9 cellular contexts compared by ENCODE assay signal in the genomic region with DNA sequence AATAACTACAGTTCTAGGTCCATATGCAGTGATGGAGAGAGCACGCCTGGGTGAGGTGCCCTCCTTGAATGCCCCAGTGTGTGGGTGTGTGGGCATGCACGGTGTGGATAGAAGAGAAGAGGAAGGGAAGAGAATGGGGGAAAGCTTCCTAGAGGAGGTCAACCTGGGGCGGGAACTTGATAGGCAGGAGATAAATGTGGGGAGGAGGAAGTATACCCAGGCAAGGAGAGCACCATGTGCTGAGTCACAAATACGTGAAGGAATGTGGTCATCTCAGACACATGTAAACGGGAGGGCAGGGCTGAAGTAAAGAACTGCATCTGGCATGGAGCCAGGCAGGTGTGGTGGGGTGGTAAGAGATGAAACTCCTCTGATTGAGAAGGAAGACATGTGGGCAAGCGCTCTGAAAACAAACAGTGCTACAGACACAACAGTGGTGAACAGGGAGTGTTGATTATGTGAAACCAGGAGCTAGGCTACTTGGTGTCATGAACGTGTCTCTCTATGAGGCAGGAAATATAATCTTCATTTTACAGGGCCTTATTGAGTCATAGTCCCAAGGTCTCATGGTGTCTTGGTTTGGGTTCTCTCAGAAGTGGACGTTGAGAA.
DNase-seq lines count a peak whose midpoint lies in the region; ATAC-seq and TF ChIP-seq lines count a peak whose summit lies in the region.
"Had no signal": no experiment of that assay in that cellular context is flagged by ENCODE, and none has a peak within 500 bp of the region (broad histone marks: within the 10 kb centered on the region; RNA-seq: fewer than 3 reads in every experiment).

No MANE protein-coding gene starts in this region.

- TF ChIP-seq CTCF in Caco-2 (IDR thresholded peaks at IDR 0.05; ENCODE audit: insufficient read depth in 1 of 2, low read depth in 1 of 2, low read length in 1 of 2, severe bottlenecking in 1 of 2, unreplicated experiment in 1 of 2) = no peak

- no TSS peak for BruUV-seq in Caco-2 (replicated peaks; lab: Mats Ljungman, UMichigan)

- H3K36me3 Mint-ChIP-seq in Caco-2 (ENCODE audit: insufficient read depth, unreplicated experiment) = no peaks in the 10 kb centered on the region

- H3K36me3 ChIP-seq in esophagus (ENCODE audit: control insufficient read depth in 2 of 2, insufficient read depth in 2 of 2, low read length in 1 of 2) (no peaks in the 10 kb centered on the region), Caco-2 (ENCODE audit: control insufficient read depth, insufficient read depth, low read length) (no peaks in the 10 kb centered on the region)

- 53 to 60% methylated on average over 8 of the region's 8 CpGs for WGBS in esophagus, 2 donors

- H3K4me1 Mint-ChIP-seq in Caco-2 (ENCODE audit: low read depth, unreplicated experiment) = peaks cover 7% of the 10 kb centered on the region
- H3K4me1 Mint-ChIP-seq: neural crest cell had no signal

- CTCF ChIA-PET in Caco-2 (lab: Charles Lee) = interaction anchor here (1.9 kb wide), 1 partner anchor 10 kb away, joined by 5 read pairs; no protein-coding TSS in a partner anchor

- H3K4me3 ChIP-seq in esophagus (ENCODE audit: low read depth in 1 of 2, low read length in 2 of 2) = no peak overlapping the region
- H3K4me3 ChIP-seq in Caco-2 (ENCODE audit: low read depth, low read length) = no peak overlapping the region

- peaks cover 0 to 2% of the 10 kb centered on the region in 2 donors for H3K4me1 ChIP-seq in esophagus (ENCODE audit: control insufficient read depth in 2 of 2, insufficient read depth in 2 of 2, low read length in 1 of 2)
- peaks cover 10% of the 10 kb centered on the region; the same call in 1 of the 2 replicates for H3K4me1 ChIP-seq in Caco-2

- POLR2A ChIA-PET in Caco-2 (lab: Charles Lee) = no interaction called here

- H3K27ac Mint-ChIP-seq in Caco-2 (ENCODE audit: unreplicated experiment) = no peak overlapping the region

- DNase-seq in SIG-M5 treated with dmso at 0.1 percent for 504 hours (lab: John Stamatoyannopoulos, UW; ENCODE audit: unreplicated experiment) (peak; percentile 45), SIG-M5 (lab: John Stamatoyannopoulos, UW) (no peak), T-helper 22 cell (ENCODE audit: low read depth) (peak; percentile 30), Caco-2 (no peak), retina (no peak)
- peak; percentile 77 for DNase-seq in stimulated activated naive CD8-positive, alpha-beta T cell treated with anti-CD3 and anti-CD28 coated beads, Interleukin-15, Interleukin-2, amounts not matched to agents 100 U/mL and 50 U/mL, for 24 hours

- peak overlapping the region; percentile 3 to 26 for H3K27ac ChIP-seq in esophagus (ENCODE audit: low read depth in 2 of 2, low read length in 1 of 2)

- H3K9me3 Mint-ChIP-seq in Caco-2 (ENCODE audit: unreplicated experiment) = no peaks in the 10 kb centered on the region
- H3K9me3 Mint-ChIP-seq: neural crest cell had no signal

- H3K27me3 ChIP-seq in esophagus (ENCODE audit: control insufficient read depth in 1 of 2, insufficient read depth in 2 of 2, low read length in 2 of 2) = no peaks in the 10 kb centered on the region
- H3K27me3 ChIP-seq in Caco-2 (replicated peaks; ENCODE audit: control insufficient read depth, insufficient read depth, low read length) = no peaks in the 10 kb centered on the region

- no peak overlapping the region for H3K4me3 Mint-ChIP-seq in Caco-2 (ENCODE audit: unreplicated experiment)
- H3K4me3 Mint-ChIP-seq: neural crest cell had no signal

- peak; percentile 82 for ATAC-seq in HG03066 (IDR thresholded peaks at IDR 0.05; ENCODE audit: low read depth, unreplicated experiment)
- ATAC-seq in stimulated activated naive CD8-positive, alpha-beta T cell treated with anti-CD3 and anti-CD28 coated beads, Interleukin-15, Interleukin-2, amounts not matched to agents 100 U/mL and 50 U/mL, for 24 hours = peak; percentile 76

- H3K9me3 ChIP-seq in esophagus (ENCODE audit: control insufficient read depth in 2 of 2, insufficient read depth in 1 of 2, low read depth in 1 of 2, low read length in 1 of 2) (no peaks in the 10 kb centered on the region), Caco-2 (no peaks in the 10 kb centered on the region)

- no peaks in the 10 kb centered on the region for H3K27me3 Mint-ChIP-seq in Caco-2 (ENCODE audit: insufficient read depth, unreplicated experiment)

- intact Hi-C loops in Caco-2 (cut with micrococcal nuclease; ENCODE audit: unreplicated experiment) = no loop called here

Comparison
In these comparisons a context has a peak if more than half of its experiments do, and no peak if none do; other contexts are left out.
1. DNase-seq: peak in SIG-M5 treated with dmso at 0.1 percent for 504 hours (single experiment), T-helper 22 cell (single experiment) and stimulated activated naive CD8-positive, alpha-beta T cell treated with anti-CD3 and anti-CD28 coated beads, Interleukin-15, Interleukin-2, amounts not matched to agents 100 U/mL and 50 U/mL, for 24 hours (single experiment); none in SIG-M5 (single experiment), Caco-2 (0 of 2) and retina (single experiment).